8 cellular contexts compared by ENCODE assay signal in the genomic region with DNA sequence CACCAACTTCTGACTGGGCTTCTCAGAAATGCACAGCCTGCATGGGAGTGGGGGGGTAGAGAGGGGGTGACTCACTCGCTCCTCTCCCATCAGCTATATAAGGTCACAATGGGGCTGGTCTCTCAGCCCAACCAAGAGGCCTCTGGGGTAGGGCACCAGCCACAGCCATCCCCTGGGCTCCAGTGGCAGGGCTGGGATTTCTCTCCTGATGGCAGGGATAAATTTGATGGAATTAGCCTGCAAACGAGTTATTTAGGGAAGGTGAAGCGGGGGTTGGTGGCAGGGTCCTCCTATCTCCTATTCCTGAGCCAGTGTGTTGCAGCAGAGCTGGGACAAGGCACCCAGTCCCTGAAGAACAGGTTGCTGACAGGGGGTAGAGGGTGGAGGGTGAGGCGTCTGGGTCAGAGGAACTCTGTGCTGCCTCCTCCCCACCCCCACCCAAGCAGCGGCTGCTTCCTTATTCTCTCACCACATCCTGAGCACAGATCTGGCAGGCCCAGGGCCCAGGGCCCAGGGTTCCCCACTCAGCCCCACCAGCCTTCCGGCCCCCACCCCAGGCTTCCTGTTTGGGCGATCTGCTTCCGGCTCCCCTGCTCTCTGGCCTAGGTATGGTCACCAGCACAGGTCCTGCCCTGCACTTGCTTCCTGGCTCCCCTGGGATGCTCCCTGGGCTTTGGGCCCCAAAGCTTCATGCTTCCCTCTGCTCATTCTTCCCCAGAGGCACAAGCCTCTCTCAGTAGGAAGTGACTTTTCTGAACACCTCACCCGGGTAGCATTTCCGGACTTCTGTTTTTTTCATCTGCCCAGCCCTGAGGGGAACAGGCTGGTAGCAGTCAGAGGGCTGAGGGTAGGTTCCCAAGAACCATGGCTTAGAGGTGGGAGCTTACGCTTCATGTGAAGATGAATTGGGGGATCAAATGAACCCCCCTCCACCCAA. TPM values are rescaled to one million over a fixed set of nuclear protein-coding genes. Genes with fewer than 3 reads are reported as not detected.
A peak's percentile ranks its signal among the peaks of the same experiment; 100 is the strongest.
DNase-seq lines count a peak whose midpoint lies in the region; ATAC-seq and TF ChIP-seq lines count a peak whose summit lies in the region.

No MANE protein-coding gene starts in this region.

- H3K4me3 Mint-ChIP-seq in activated naive CD8-positive, alpha-beta T cell treated with anti-CD3 and anti-CD28 coated beads, Interleukin-2, amount 10 ng/mL, durations not matched to agents 7 days and 5 days: peak overlapping the region; percentile 91

- H4K20me1 ChIP-seq in SU-DHL-6 (ENCODE audit: low read depth, low read length): no peaks in the 10 kb centered on the region

- intact Hi-C loops in left cardiac atrium (cut with DNase I) (no loop called here), psoas muscle (cut with DNase I) (loop anchor here in 1 of 2 donors (10.0 kb wide), 1 partner anchor 402 kb away; no protein-coding TSS in a partner anchor)

- peak overlapping the region; percentile 92 for H3K4me2 ChIP-seq in SU-DHL-6 (ENCODE audit: low read depth, low read length, poor library complexity, severe bottlenecking)

- peaks cover 56% of the 10 kb centered on the region for H3F3A ChIP-seq in SU-DHL-6 (ENCODE audit: insufficient read depth)

- H3K36me3 Mint-ChIP-seq in activated naive CD8-positive, alpha-beta T cell treated with anti-CD3 and anti-CD28 coated beads, Interleukin-2, amount 10 ng/mL, durations not matched to agents 7 days and 5 days: peaks cover 73% of the 10 kb centered on the region

- H3K4me1 Mint-ChIP-seq in activated naive CD8-positive, alpha-beta T cell treated with anti-CD3 and anti-CD28 coated beads, Interleukin-2, amount 10 ng/mL, durations not matched to agents 7 days and 5 days: peaks cover 20% of the 10 kb centered on the region

- H3K4me3 ChIP-seq in SU-DHL-6 (ENCODE audit: insufficient read depth, low read length, poor library complexity, severe bottlenecking) (peak overlapping the region; percentile 91), psoas muscle (peak overlapping the region; percentile 85)

- TF ChIP-seq CTCF in SU-DHL-6 (IDR thresholded peaks at IDR 0.05; ENCODE audit: insufficient read depth, low read length, poor library complexity, severe bottlenecking) (no peak), psoas muscle (IDR thresholded peaks at IDR 0.05) (no peak)

- H3K36me3 ChIP-seq in SU-DHL-6 (ENCODE audit: low read length) (peaks cover 4% of the 10 kb centered on the region), psoas muscle (ENCODE audit: insufficient read depth in 1 of 2, low read depth in 1 of 2) (peaks cover 0 to 32% of the 10 kb centered on the region in 2 donors)

- peak overlapping the region; percentile 82 for H3K9ac ChIP-seq in SU-DHL-6 (ENCODE audit: low read length)

- peaks cover 9% of the 10 kb centered on the region for H3K4me1 ChIP-seq in psoas muscle

- H3K27ac Mint-ChIP-seq in activated naive CD8-positive, alpha-beta T cell treated with anti-CD3 and anti-CD28 coated beads, Interleukin-2, amount 10 ng/mL, durations not matched to agents 7 days and 5 days: peak overlapping the region; percentile 99

- no peaks in the 10 kb centered on the region for H3K9me3 Mint-ChIP-seq in activated naive CD8-positive, alpha-beta T cell treated with anti-CD3 and anti-CD28 coated beads, Interleukin-2, amount 10 ng/mL, durations not matched to agents 7 days and 5 days

- POLR2A ChIA-PET in activated naive CD8-positive, alpha-beta T cell treated with anti-CD3 and anti-CD28 coated beads, Interleukin-2, amount 10 ng/mL, durations not matched to agents 7 days and 5 days (lab: Charles Lee): interaction anchor here (0.8 to 16.6 kb wide), 10 partner anchors 9 to 190 kb away, joined by 3 to 512 read pairs (median 20); partner anchors contain the start of genes IER3, MDC1, MRPS18B and NRM

- peaks cover 74% of the 10 kb centered on the region for H3K79me2 ChIP-seq in SU-DHL-6 (ENCODE audit: insufficient read depth, low read length)

- H3K9me3 ChIP-seq in SU-DHL-6 (ENCODE audit: insufficient read depth, low read length) (no peaks in the 10 kb centered on the region), psoas muscle (no peaks in the 10 kb centered on the region)

- no peaks in the 10 kb centered on the region for H3K27me3 Mint-ChIP-seq in activated naive CD8-positive, alpha-beta T cell treated with anti-CD3 and anti-CD28 coated beads, Interleukin-2, amount 10 ng/mL, durations not matched to agents 7 days and 5 days

- no peaks in the 10 kb centered on the region for H3K27me3 ChIP-seq in SU-DHL-6 (ENCODE audit: low read length)
- no peaks in the 10 kb centered on the region for H3K27me3 ChIP-seq in psoas muscle (ENCODE audit: insufficient read depth in 3 of 3, low read length in 2 of 3)

- H2AFZ ChIP-seq in SU-DHL-6 (ENCODE audit: low read depth, low read length, severe bottlenecking): no peak overlapping the region

- WGBS in psoas muscle, 3 donors: 43 to 46% (median 44%) methylated on average over 8 to 11 of the region's 11 CpGs

- no peaks in the 10 kb centered on the region for H3K9me2 ChIP-seq in SU-DHL-6 (replicated peaks; ENCODE audit: insufficient read depth, low read length)

- H3K27ac ChIP-seq in SU-DHL-6 (ENCODE audit: low read depth, low read length): peak overlapping the region; percentile 94
- H3K27ac ChIP-seq in psoas muscle: peak overlapping the region; percentile 77

- ATAC-seq in HG03342 (IDR thresholded peaks at IDR 0.05; ENCODE audit: unreplicated experiment): peak; percentile 32
- ATAC-seq in activated naive CD8-positive, alpha-beta T cell treated with anti-CD3 and anti-CD28 coated beads, Interleukin-2, amount 10 ng/mL, durations not matched to agents 7 days and 5 days (ENCODE audit: low read depth): peak; percentile 64
- peak; percentile 38 to 62 for ATAC-seq in left cardiac atrium
- peak; percentile 2 to 43 (median 20) for ATAC-seq in psoas muscle

- DNase-seq in DMS53 (lab: John Stamatoyannopoulos, UW) (peak; percentile 33), DMS53 treated with DMSO at 0.1 percent for 48 hours (lab: John Stamatoyannopoulos, UW; ENCODE audit: unreplicated experiment) (no peak), left cardiac atrium (peak; percentile 90), psoas muscle (peak; percentile 84 to 89), ureter (ENCODE audit: low spot score) (peak; percentile 89)
- peak; percentile 88 for DNase-seq in activated naive CD8-positive, alpha-beta T cell treated with anti-CD3 and anti-CD28 coated beads, Interleukin-2, amount 10 ng/mL, durations not matched to agents 7 days and 5 days

RNA-seq across cellular contexts. Expression of gene PPP1R18, which starts 4.0 kb away (rescaled TPM):
- 100 to 1,000 TPM; 245 to 251 TPM for total RNA-seq in activated naive CD8-positive, alpha-beta T cell treated with anti-CD3 and anti-CD28 coated beads, Interleukin-2, amount 10 ng/mL, durations not matched to agents 7 days and 5 days
- 10 to 100 TPM; 28.0 to 36.8 TPM for total RNA-seq in left cardiac atrium
- 10 to 100 TPM; 14.2 to 39.7 (median 17.3) TPM for total RNA-seq in psoas muscle
- polyA plus RNA-seq in psoas muscle: 10 to 100 TPM in 2 of 3 donors, 1 to 10 TPM in 1; 6.7 to 19.7 (median 11.3) TPM
- 31.5 TPM for total RNA-seq in ureter

RNA-seq across cellular contexts. Expression of gene NRM, which starts 8.3 kb away (rescaled TPM):
- total RNA-seq in activated naive CD8-positive, alpha-beta T cell treated with anti-CD3 and anti-CD28 coated beads, Interleukin-2, amount 10 ng/mL, durations not matched to agents 7 days and 5 days: 10 to 100 TPM; 33.1 to 33.9 TPM
- 1 to 10 TPM; 5.3 to 6.3 TPM for total RNA-seq in left cardiac atrium
- 1 to 10 TPM; 2.2 to 3.9 (median 2.6) TPM for total RNA-seq in psoas muscle
- polyA plus RNA-seq in psoas muscle: 1 to 10 TPM; 1.8 to 4.1 (median 1.8) TPM
- 12.3 TPM for total RNA-seq in ureter

RNA-seq across cellular contexts. Expression of gene DHX16, which starts 9.6 kb away (rescaled TPM):
- 10 to 100 TPM; 42.9 to 44.2 TPM for total RNA-seq in activated naive CD8-positive, alpha-beta T cell treated with anti-CD3 and anti-CD28 coated beads, Interleukin-2, amount 10 ng/mL, durations not matched to agents 7 days and 5 days
- 10 to 100 TPM; 17.6 to 18.6 TPM for total RNA-seq in left cardiac atrium
- total RNA-seq in psoas muscle: 10 to 100 TPM; 26.6 to 45.4 (median 35.7) TPM
- polyA plus RNA-seq in psoas muscle: 10 to 100 TPM; 32.1 to 70.3 (median 42.7) TPM
- total RNA-seq in ureter: 31.5 TPM

RNA-seq across cellular contexts. Expression of gene MDC1, which starts 34.6 kb away (rescaled TPM):
- 10 to 100 TPM; 50.2 to 52.2 TPM for total RNA-seq in activated naive CD8-positive, alpha-beta T cell treated with anti-CD3 and anti-CD28 coated beads, Interleukin-2, amount 10 ng/mL, durations not matched to agents 7 days and 5 days
- total RNA-seq in left cardiac atrium (10 to 100 TPM; 19.1 to 25.6 TPM), psoas muscle (10 to 100 TPM; 12.7 to 18.0 (median 15.4) TPM), ureter (41.1 TPM)
- 10 to 100 TPM in 1 of 3 donors, 1 to 10 TPM in 2; 4.1 to 10.9 (median 6.5) TPM for polyA plus RNA-seq in psoas muscle

RNA-seq across cellular contexts. Expression of gene C6orf136, which starts 35.5 kb away (rescaled TPM):
- 10 to 100 TPM; 33.5 to 34.3 TPM for total RNA-seq in activated naive CD8-positive, alpha-beta T cell treated with anti-CD3 and anti-CD28 coated beads, Interleukin-2, amount 10 ng/mL, durations not matched to agents 7 days and 5 days
- 10 to 100 TPM; 30.1 to 39.3 TPM for total RNA-seq in left cardiac atrium
- total RNA-seq in psoas muscle: 10 to 100 TPM; 21.8 to 52.8 (median 27.2) TPM
- polyA plus RNA-seq in psoas muscle: 10 to 100 TPM; 36.4 to 60.2 (median 42.6) TPM
- 27.1 TPM for total RNA-seq in ureter
